In the genomic region with DNA sequence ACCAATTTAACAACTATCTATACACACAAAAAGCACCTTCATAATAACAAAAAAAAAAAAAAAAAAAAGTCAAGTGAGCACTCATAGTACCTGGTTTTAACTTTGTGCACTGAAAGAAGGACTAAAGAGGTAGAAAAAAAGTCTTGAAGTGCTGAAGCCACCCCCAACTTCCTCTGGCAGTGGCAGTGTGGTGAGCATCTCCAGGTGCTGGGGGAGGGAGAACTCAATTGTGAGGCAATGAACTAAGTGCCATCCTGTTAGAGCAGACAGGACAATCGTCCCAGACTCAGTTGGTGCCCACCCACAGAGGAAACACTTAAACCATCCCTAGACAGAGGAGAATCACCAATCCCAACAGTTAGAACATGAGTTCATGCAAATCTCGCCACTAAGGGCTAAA, we compare ENCODE assay signal across 34 cellular contexts. TPM values are rescaled to one million over a fixed set of nuclear protein-coding genes. Genes with fewer than 3 reads are reported as not detected.
"Had no signal": no experiment of that assay in that cellular context is flagged by ENCODE, and none has a peak within 500 bp of the region (broad histone marks: within the 10 kb centered on the region; RNA-seq: fewer than 3 reads in every experiment).

No MANE protein-coding gene starts in this region.

- ATAC-seq: natural killer cell; right lobe of liver; stimulated activated naive B cell treated with anti-CD40 and anti-IgM and Interleukin-4, amounts not matched to agents 10 μg/mL and 1 μg/mL and 100 μg/mL, for 72 hours; stimulated activated naive CD8-positive, alpha-beta T cell treated with anti-CD3 and anti-CD28 coated beads, Interleukin-15, Interleukin-2, amounts not matched to agents 100 U/mL and 50 U/mL, for 24 hours had no signal

- H3K27ac Mint-ChIP-seq: mesothelial cell of epicardium; naive B cell; natural killer cell; nephron progenitor cell; neural progenitor cell; progenitor cell of endocrine pancreas; stimulated activated naive B cell treated with anti-CD40 and anti-IgM and Interleukin-4, amounts not matched to agents 10 μg/mL and 1 μg/mL and 100 μg/mL, for 72 hours had no signal

- H3K36me3 Mint-ChIP-seq: mesothelial cell of epicardium; natural killer cell; neural progenitor cell; stimulated activated naive B cell treated with anti-CD40 and anti-IgM and Interleukin-4, amounts not matched to agents 10 μg/mL and 1 μg/mL and 100 μg/mL, for 72 hours had no signal

- H3K4me1 Mint-ChIP-seq: mesothelial cell of epicardium; naive B cell; natural killer cell; nephron progenitor cell; neural progenitor cell; stimulated activated naive B cell treated with anti-CD40 and anti-IgM and Interleukin-4, amounts not matched to agents 10 μg/mL and 1 μg/mL and 100 μg/mL, for 72 hours had no signal

- DNase-seq: hypothalamus; islet precursor cell; left ventricle myocardium inferior; mesendoderm; naive B cell; natural killer cell; nephron progenitor cell; ovary; right lobe of liver; stimulated activated CD4-positive, alpha-beta T cell treated with anti-CD3 and anti-CD28 coated beads, Interleukin-1b, Interleukin-23, amount 100 ng/mL, for 48 hours; stimulated activated CD4-positive, alpha-beta T cell treated with anti-CD3 and anti-CD28 coated beads, Interleukin-2, amount 100 ng/mL, for 48 hours; stimulated activated CD4-positive, alpha-beta T cell treated with anti-CD3 and anti-CD28 coated beads, Interleukin-4, amount 100 ng/mL, for 4 hours; stimulated activated naive B cell treated with anti-CD40 and anti-IgM and Interleukin-4, amounts not matched to agents 10 μg/mL and 1 μg/mL and 100 μg/mL, for 72 hours; stimulated activated naive CD8-positive, alpha-beta T cell treated with anti-CD3 and anti-CD28 coated beads, Interleukin-15, Interleukin-2, amounts not matched to agents 100 U/mL and 50 U/mL, for 24 hours; stomach; testis; thyroid gland; transverse colon; upper lobe of left lung had no signal

- H3K4me3 ChIP-seq: left ventricle myocardium inferior, lung, neural progenitor cell, ovary, right atrium auricular region, right lobe of liver, smooth muscle cell, stomach, testis, thyroid gland, transverse colon, upper lobe of left lung, vagina had no signal

- H3K9me3 Mint-ChIP-seq: mesothelial cell of epicardium; naive B cell; natural killer cell; nephron progenitor cell; neural progenitor cell; stimulated activated naive B cell treated with anti-CD40 and anti-IgM and Interleukin-4, amounts not matched to agents 10 μg/mL and 1 μg/mL and 100 μg/mL, for 72 hours had no signal

- H3K4me3 Mint-ChIP-seq: mesothelial cell of epicardium; naive B cell; natural killer cell; nephron progenitor cell; neural progenitor cell; stimulated activated naive B cell treated with anti-CD40 and anti-IgM and Interleukin-4, amounts not matched to agents 10 μg/mL and 1 μg/mL and 100 μg/mL, for 72 hours had no signal

- H3K4me1 ChIP-seq: left ventricle myocardium inferior, neural progenitor cell, right atrium auricular region, right lobe of liver, stomach, testis, thyroid gland, transverse colon, upper lobe of left lung, vagina had no signal

- H3K27ac ChIP-seq: left ventricle myocardium inferior, neural progenitor cell, ovary, right atrium auricular region, right lobe of liver, stomach, testis, thyroid gland, transverse colon, upper lobe of left lung, vagina had no signal

- H3K27me3 ChIP-seq: neural progenitor cell, ovary, right atrium auricular region, right lobe of liver, testis, thyroid gland, transverse colon, upper lobe of left lung, vagina had no signal

- H3K9ac ChIP-seq: neural progenitor cell had no signal

- H2AFZ ChIP-seq: neural progenitor cell had no signal

- H3K9me3 ChIP-seq: left ventricle myocardium inferior, ovary, right atrium auricular region, right lobe of liver, stomach, testis, thyroid gland, transverse colon, upper lobe of left lung, vagina had no signal

- H3K36me3 ChIP-seq: left ventricle myocardium inferior, neural progenitor cell, ovary, right atrium auricular region, right lobe of liver, stomach, thyroid gland, transverse colon, upper lobe of left lung, vagina had no signal

- H3K4me2 ChIP-seq: neural progenitor cell, smooth muscle cell had no signal

RNA-seq across cellular contexts. Expression of a gene that starts 22.7 kb away (rescaled TPM):
- total RNA-seq: kidney epithelial cell, left ventricle myocardium inferior, lower leg skin, lung, mesothelial cell of epicardium, mononuclear cell, natural killer cell, omental fat pad, ovary, progenitor cell of endocrine pancreas, pulmonary artery endothelial cell, renal cortical epithelial cell, right atrium auricular region, right lobe of liver, skeletal muscle tissue, smooth muscle cell, stomach, testis, thyroid gland, transverse colon, upper lobe of left lung, urinary bladder, vagina had no signal
- polyA plus RNA-seq: lung, ovary, smooth muscle cell, stomach, urinary bladder had no signal

RNA-seq across cellular contexts. Expression of a gene that starts 39.9 kb away (rescaled TPM):
- total RNA-seq: kidney epithelial cell, left ventricle myocardium inferior, lower leg skin, mesothelial cell of epicardium, natural killer cell, progenitor cell of endocrine pancreas, pulmonary artery endothelial cell, renal cortical epithelial cell, right atrium auricular region, skeletal muscle tissue, stomach, thyroid gland, transverse colon, urinary bladder, vagina had no signal
- polyA plus RNA-seq: smooth muscle cell, stomach, urinary bladder had no signal

RNA-seq across cellular contexts. Expression of a gene that starts 59.2 kb away (rescaled TPM):
- total RNA-seq: kidney epithelial cell, left ventricle myocardium inferior, lower leg skin, lung, mesothelial cell of epicardium, mononuclear cell, natural killer cell, omental fat pad, ovary, progenitor cell of endocrine pancreas, pulmonary artery endothelial cell, renal cortical epithelial cell, right atrium auricular region, right lobe of liver, skeletal muscle tissue, smooth muscle cell, stomach, thyroid gland, transverse colon, upper lobe of left lung, urinary bladder, vagina had no signal
- polyA plus RNA-seq: lung, ovary, smooth muscle cell, stomach, urinary bladder had no signal
